ENCODE assay signal across 24 cellular contexts in the genomic region with DNA sequence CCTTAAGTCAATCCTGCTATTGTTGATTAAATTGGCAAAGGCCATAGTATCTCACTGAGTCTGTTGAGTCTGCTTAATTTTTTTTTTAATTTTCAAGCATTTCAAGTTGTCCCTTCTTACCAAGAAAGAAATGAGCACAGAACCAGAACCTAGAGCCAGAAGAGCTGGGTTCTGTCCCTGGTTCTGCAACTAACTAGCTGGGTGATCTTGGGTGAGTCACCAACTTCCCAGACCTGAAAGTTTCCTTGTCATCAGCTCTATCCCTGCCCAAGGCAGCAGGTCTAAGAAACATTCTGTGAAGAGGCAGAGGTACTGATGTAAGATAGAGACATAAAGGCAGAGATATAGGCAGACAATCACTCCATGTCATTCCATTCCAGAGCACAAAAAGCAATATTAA.
"Had no signal": no experiment of that assay in that cellular context is flagged by ENCODE, and none has a peak within 500 bp of the region (broad histone marks: within the 10 kb centered on the region; RNA-seq: fewer than 3 reads in every experiment).

No MANE protein-coding gene starts in this region.

- ATAC-seq: activated T-helper 17 cell treated with anti-CD3 and anti-CD28 coated beads, Interleukin-2, amount 50 U/mL, for 72 hours had no signal

- H3K27me3 ChIP-seq: brain microvascular endothelial cell, MG63 had no signal

- H3K4me3 ChIP-seq: MG63 had no signal

- H3K9me3 ChIP-seq: MG63 had no signal

- DNase-seq: activated CD4-positive, alpha-beta memory T cell treated with anti-CD3 and anti-CD28 coated beads, Interleukin-2, amount 10 ng/mL, durations not matched to agents 7 days and 5 days; activated CD4-positive, alpha-beta T cell treated with anti-CD3 and anti-CD28 coated beads, Interleukin-2, amount 10 ng/mL, durations not matched to agents 7 days and 5 days; activated CD4-positive, CD25-positive, alpha-beta regulatory T cell; activated gamma-delta T cell; activated naive CD4-positive, alpha-beta T cell treated with anti-CD3 and anti-CD28 coated beads, Interleukin-2, amount 10 ng/mL, durations not matched to agents 7 days and 5 days; activated naive CD8-positive, alpha-beta T cell treated with anti-CD3 and anti-CD28 coated beads for 36 hours; activated T-cell treated with anti-CD3 and anti-CD28 coated beads for 4 hours; activated T-cell treated with anti-CD3 and anti-CD28 coated beads, Interleukin-2, amount 50 U/mL, for 48 hours; brain microvascular endothelial cell; cerebellar nuclear complex; KG1; MG63; MV-4-11; NCI-H1105; NCI-H1436; NCI-H1694 treated with DMSO at 0.1 percent for 48 hours; NCI-H2029 treated with DMSO at 0.1 percent for 48 hours; NCI-H446; NCI-H524; SHP77 treated with DMSO at 0.1 percent for 48 hours; T-helper 1 cell had no signal

- H3K36me3 ChIP-seq: brain microvascular endothelial cell, MG63 had no signal

- H3K27ac ChIP-seq: brain microvascular endothelial cell, VCaP had no signal

- FAIRE-seq: RCC 7860 had no signal
